22 cellular contexts compared by ENCODE assay signal in the genomic region with DNA sequence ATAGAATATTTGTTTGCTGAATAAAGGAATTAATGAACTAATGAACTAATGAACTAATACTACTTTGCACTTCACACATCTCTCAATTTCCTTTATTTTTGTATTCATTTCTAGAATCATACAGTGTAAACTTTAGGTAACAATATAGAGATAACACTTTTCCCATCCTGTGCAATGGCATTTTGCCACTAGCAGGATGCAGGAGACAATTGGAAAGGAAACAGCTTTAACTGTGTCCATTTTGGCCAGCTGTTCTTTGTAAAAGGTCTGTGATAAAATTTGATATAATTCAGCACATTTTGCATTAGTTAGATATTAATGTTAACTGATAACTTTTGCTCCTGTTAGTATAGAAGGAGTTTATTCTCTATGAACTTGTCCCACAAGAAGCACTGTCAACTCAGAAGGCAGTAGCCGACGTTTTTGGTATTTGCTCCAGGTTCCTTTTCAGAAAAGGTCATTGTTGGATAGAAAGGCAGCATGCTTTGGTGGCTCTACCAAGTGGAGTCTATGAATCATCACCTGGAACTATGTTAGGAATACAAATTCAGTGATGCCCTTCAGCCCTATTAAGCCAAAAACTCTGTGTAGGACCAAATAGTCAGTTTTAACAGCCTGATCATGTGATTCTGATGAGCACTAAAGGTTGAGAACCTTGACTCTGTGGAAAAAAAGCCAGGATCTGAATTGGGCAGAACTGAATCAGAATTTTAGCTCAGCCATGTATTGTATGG.
"Had no signal": no experiment of that assay in that cellular context is flagged by ENCODE, and none has a peak within 500 bp of the region (broad histone marks: within the 10 kb centered on the region; RNA-seq: fewer than 3 reads in every experiment).

No MANE protein-coding gene starts in this region.

- H3K27ac ChIP-seq: colonic mucosa, dorsolateral prefrontal cortex, esophagus muscularis mucosa, foreskin keratinocyte, gastrocnemius medialis, heart right ventricle, left lung, lower lobe of right lung had no signal

- FAIRE-seq: islet of Langerhans, keratinocyte had no signal

- ATAC-seq: foreskin keratinocyte; gastrocnemius medialis; heart right ventricle; left colon; left lung; left ventricle myocardium superior; lower lobe of right lung; mucosa of descending colon; naive thymus-derived CD8-positive, alpha-beta T cell had no signal

- H3K36me3 ChIP-seq: colonic mucosa, esophagus muscularis mucosa, gastrocnemius medialis, heart right ventricle, left lung, lower lobe of right lung had no signal

- H3K9me3 ChIP-seq: colonic mucosa, esophagus muscularis mucosa, gastrocnemius medialis, lower lobe of right lung had no signal

- H3K4me1 ChIP-seq: colonic mucosa, esophagus muscularis mucosa, foreskin keratinocyte, gastrocnemius medialis, heart right ventricle, left lung, lower lobe of right lung had no signal

- H3K4me3 ChIP-seq: colonic mucosa, dorsolateral prefrontal cortex, esophagus muscularis mucosa, gastrocnemius medialis, heart right ventricle, left lung, lower lobe of right lung, mucosa of descending colon had no signal

- H3K27me3 ChIP-seq: colonic mucosa, dorsolateral prefrontal cortex, esophagus muscularis mucosa, foreskin keratinocyte, gastrocnemius medialis, heart right ventricle, left lung had no signal

- DNase-seq: colonic mucosa; cortex of kidney; dorsolateral prefrontal cortex; effector CD4-positive, alpha-beta T cell; effector memory CD4-positive, alpha-beta T cell; foreskin keratinocyte; gastrocnemius medialis; glutamatergic neuron; head of caudate nucleus; heart right ventricle; hippocampal formation; left colon; left lung; left ventricle myocardium superior; lower lobe of right lung; mesenchymal stem cell; mucosa of descending colon; naive B cell; naive thymus-derived CD8-positive, alpha-beta T cell had no signal
